8 cellular contexts compared by ENCODE assay signal in genomic region chr20:58888103-58888502, GRCh38. TPM values are rescaled to one million over a fixed set of nuclear protein-coding genes. Genes with fewer than 3 reads are reported as not detected.
DNase-seq lines count a peak whose midpoint lies in the region; ATAC-seq and TF ChIP-seq lines count a peak whose summit lies in the region.

No MANE protein-coding gene starts in this region.

- peaks cover 13% of the 10 kb centered on the region for H3K4me1 ChIP-seq in HAP-1

- no peaks in the 10 kb centered on the region for H3K27me3 ChIP-seq in HAP-1 (ENCODE audit: low read depth)

- no peak for DNase-seq in T-helper 17 cell
- no peak for DNase-seq in fibroblast of villous mesenchyme (ENCODE audit: low read depth)
- DNase-seq in retinal pigment epithelial cell (ENCODE audit: low read depth), result no peak
- no peak for DNase-seq in NCI-H187 treated with DMSO at 0.1 percent for 48 hours (lab: John Stamatoyannopoulos, UW)
- DNase-seq in HAP-1 (ENCODE audit: low spot score in 2 of 2), result no peak
- no peak for DNase-seq in A172 (ENCODE audit: low spot score)
- DNase-seq in NCI-H526 treated with DMSO at 0.1 percent for 48 hours (lab: John Stamatoyannopoulos, UW), result no peak

- H3K4me3 ChIP-seq in GM12875 (ENCODE audit: low read depth, low read length) (peak overlapping the region; percentile 52), fibroblast of villous mesenchyme (ENCODE audit: low read depth, low read length) (peak overlapping the region; percentile 77), retinal pigment epithelial cell (ENCODE audit: low read length) (peak overlapping the region; percentile 77), HAP-1 (no peak overlapping the region)

- peak overlapping the region; percentile 61 for H3K27ac Mint-ChIP-seq in T-helper 17 cell

- H3K36me3 Mint-ChIP-seq in T-helper 17 cell (ENCODE audit: low read depth), result peaks cover 3% of the 10 kb centered on the region

- no peaks in the 10 kb centered on the region for H3K27me3 Mint-ChIP-seq in T-helper 17 cell

- peaks cover 9% of the 10 kb centered on the region for H3K4me1 Mint-ChIP-seq in T-helper 17 cell

- H3K9me3 ChIP-seq in T-helper 17 cell (ENCODE audit: control insufficient read depth, low read length, poor library complexity, severe bottlenecking), result no peaks in the 10 kb centered on the region
- peaks cover 9% of the 10 kb centered on the region; the same call in 1 of the 2 replicates for H3K9me3 ChIP-seq in HAP-1

- ATAC-seq in T-helper 17 cell, result no peak

- H3K4me3 Mint-ChIP-seq in T-helper 17 cell, result peak overlapping the region; percentile 85

- TF ChIP-seq CTCF in GM12875 (IDR thresholded peaks at IDR 0.05; ENCODE audit: borderline replicate concordance, insufficient read depth, low read depth, low read length) (no peak), fibroblast of villous mesenchyme (IDR thresholded peaks at IDR 0.05; ENCODE audit: insufficient read depth, low read depth, low read length) (no peak), retinal pigment epithelial cell (conservative IDR thresholded peaks at IDR 0.05; ENCODE audit: low read depth, low read length) (no peak)

- in situ Hi-C loops in HAP-1 (cut with MboI; ENCODE audit: low sequenced_read_pairs), result no loop called here

- H3K36me3 ChIP-seq in HAP-1 (replicated peaks), result no peaks in the 10 kb centered on the region

RNA-seq across cellular contexts. Expression of gene GNAS, which starts 35.6 kb away (rescaled TPM):
- total RNA-seq in T-helper 17 cell (1,000 to 10,000 TPM in 1 of 2 donors, 100 to 1,000 TPM in 1; 755 to 1,096 TPM), fibroblast of villous mesenchyme (345 and 361 TPM in 2 replicates)
- 416 and 436 TPM in 2 replicates for total RNA-seq in A172 (2014; rRNA removed; shearing (Covaris generic))

RNA-seq across cellular contexts. Expression of gene GNAS-AS1, which starts 37.4 kb away (rescaled TPM):
- total RNA-seq in T-helper 17 cell (under 1 TPM in 1 of 2 donors, not detected in 1; 0.72 TPM), fibroblast of villous mesenchyme (0.43 and 0.64 TPM in 2 replicates)
- 1.1 and 1.8 TPM in 2 replicates for total RNA-seq in A172 (2014; rRNA removed; shearing (Covaris generic))
